ENCODE assay signal across 8 cellular contexts in the genomic region with DNA sequence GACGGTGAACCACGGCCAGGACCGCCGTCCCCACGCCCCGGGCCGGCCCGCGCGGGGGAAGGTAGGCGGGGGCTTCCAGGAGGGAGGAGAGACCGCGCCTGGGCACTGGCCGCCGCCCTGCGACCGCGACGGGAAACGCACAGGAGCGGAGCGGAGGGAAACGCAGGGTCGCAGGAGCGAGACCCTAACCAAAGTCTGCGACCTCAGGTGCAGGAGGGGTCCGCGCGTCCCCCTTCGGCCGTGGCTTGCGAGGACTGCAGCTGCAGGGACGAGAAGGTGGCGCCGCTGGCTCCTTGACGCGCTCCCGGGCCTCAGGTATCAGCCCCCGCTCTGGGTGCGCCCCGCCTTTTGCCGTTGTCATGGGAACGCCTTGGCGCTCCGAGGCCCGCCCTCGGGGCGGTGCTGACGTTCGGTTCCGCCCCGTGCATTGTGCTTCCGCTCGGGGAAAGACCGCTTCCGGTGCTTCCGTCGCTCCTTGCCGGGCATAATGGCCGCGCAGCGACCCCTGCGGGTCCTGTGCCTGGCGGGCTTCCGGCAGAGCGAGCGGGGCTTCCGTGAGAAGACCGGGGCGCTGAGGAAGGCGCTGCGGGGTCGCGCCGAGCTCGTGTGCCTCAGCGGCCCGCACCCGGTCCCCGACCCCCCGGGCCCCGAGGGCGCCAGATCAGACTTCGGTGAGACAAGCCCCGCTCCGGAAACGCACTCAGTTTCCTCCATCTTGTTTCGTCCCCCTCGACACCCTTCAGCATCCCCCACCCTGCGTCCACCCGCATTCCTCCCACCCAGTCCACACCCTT. TPM values are rescaled to one million over a fixed set of nuclear protein-coding genes. Genes with fewer than 3 reads are reported as not detected.
DNase-seq lines count a peak whose midpoint lies in the region; ATAC-seq and TF ChIP-seq lines count a peak whose summit lies in the region.

OVCA2 (plus strand) TSS at position 462 of the 794 bp plus-strand sequence; CDS start at position 488, 26 bp downstream.

- H3K27ac ChIP-seq in CD8-positive, alpha-beta T cell (ENCODE audit: low read depth, low read length), result peak within 1 kb of the TSS; percentile 77
- peak within 1 kb of the TSS; percentile 91 for H3K27ac ChIP-seq in effector memory CD4-positive, alpha-beta T cell (ENCODE audit: insufficient read depth, low read length, poor library complexity, severe bottlenecking)

- peak within 1 kb of the TSS; percentile 85 for H3K4me3 Mint-ChIP-seq in CD8-positive, alpha-beta T cell
- H3K4me3 Mint-ChIP-seq in memory B cell, result peak within 1 kb of the TSS; percentile 98

- peaks cover 44% of the 10 kb centered on the region for H3K36me3 Mint-ChIP-seq in CD8-positive, alpha-beta T cell
- H3K36me3 Mint-ChIP-seq in memory B cell, result peaks cover 19% of the 10 kb centered on the region

- H3K4me3 ChIP-seq in CD8-positive, alpha-beta T cell (ENCODE audit: low read depth, low read length), result peak within 1 kb of the TSS; percentile 74
- peak within 1 kb of the TSS; percentile 80 for H3K4me3 ChIP-seq in effector memory CD4-positive, alpha-beta T cell (ENCODE audit: insufficient read depth, low read depth, low read length, poor library complexity, severe bottlenecking)

- POLR2A ChIA-PET in CD8-positive, alpha-beta T cell (lab: Charles Lee), result interaction anchor here (0.8 to 2.3 kb wide), 3 partner anchors 10 to 16 kb away, joined by 4 to 10 read pairs (median 7); partner anchors contain the start of genes DPH1 and RTN4RL1

- intact Hi-C loops in CD8-positive, alpha-beta T cell (cut with DNase I, micrococcal nuclease), result loop anchor here (1.0 to 10.0 kb wide), 6 partner anchors 9 to 394 kb away; partner anchors contain the start of genes DPH1 (in 2 of the 2), RILP (in 2 of the 2), SCARF1 (in 2 of the 2) and PRPF8 (in 1 of the 2)

- H3K9me3 ChIP-seq in CD8-positive, alpha-beta T cell (ENCODE audit: low read length), result no peaks in the 10 kb centered on the region
- H3K9me3 ChIP-seq in effector memory CD4-positive, alpha-beta T cell (ENCODE audit: control insufficient read depth, low read length), result no peaks in the 10 kb centered on the region

- ATAC-seq in CD8-positive, alpha-beta T cell, result peak; percentile 94
- ATAC-seq in GM19452 (IDR thresholded peaks at IDR 0.05; ENCODE audit: unreplicated experiment) (peak; percentile 92), memory B cell (ENCODE audit: low read depth) (peak; percentile 97)

- CTCF ChIA-PET in CD8-positive, alpha-beta T cell (lab: Charles Lee), result interaction anchor here (0.6 to 1.9 kb wide), 7 partner anchors 10 to 374 kb away, joined by 3 to 8 read pairs (median 4); partner anchors contain the start of genes DPH1, HIC1 and RTN4RL1

- TF ChIP-seq CTCF in CD8-positive, alpha-beta T cell (IDR thresholded peaks at IDR 0.05), result peak; percentile 42

- peak within 1 kb of the TSS; percentile 92 for H3K27ac Mint-ChIP-seq in CD8-positive, alpha-beta T cell
- peak within 1 kb of the TSS; percentile 98 for H3K27ac Mint-ChIP-seq in memory B cell

- H3K36me3 ChIP-seq in CD8-positive, alpha-beta T cell (ENCODE audit: insufficient read depth, low read length), result peaks cover 12% of the 10 kb centered on the region
- H3K36me3 ChIP-seq in effector memory CD4-positive, alpha-beta T cell (ENCODE audit: control insufficient read depth, insufficient read depth, low read length), result peaks cover 29% of the 10 kb centered on the region

- H3K27me3 Mint-ChIP-seq in CD8-positive, alpha-beta T cell (ENCODE audit: low read depth), result no peaks in the 10 kb centered on the region
- H3K27me3 Mint-ChIP-seq in memory B cell, result no peaks in the 10 kb centered on the region

- peaks cover 15% of the 10 kb centered on the region for H3K4me1 ChIP-seq in CD8-positive, alpha-beta T cell (ENCODE audit: insufficient read depth, low read length)
- peaks cover 14% of the 10 kb centered on the region for H3K4me1 ChIP-seq in effector memory CD4-positive, alpha-beta T cell (ENCODE audit: control insufficient read depth, insufficient read depth, low read length, poor library complexity, severe bottlenecking)

- H3K9me3 Mint-ChIP-seq in CD8-positive, alpha-beta T cell, result no peaks in the 10 kb centered on the region
- no peaks in the 10 kb centered on the region for H3K9me3 Mint-ChIP-seq in memory B cell

- H3K27me3 ChIP-seq in CD8-positive, alpha-beta T cell (ENCODE audit: insufficient read depth, low read length), result no peaks in the 10 kb centered on the region
- no peaks in the 10 kb centered on the region for H3K27me3 ChIP-seq in effector memory CD4-positive, alpha-beta T cell (replicated peaks; ENCODE audit: control insufficient read depth, insufficient read depth, low read length, poor library complexity, severe bottlenecking)

- H3K4me1 Mint-ChIP-seq in CD8-positive, alpha-beta T cell (ENCODE audit: low read depth), result peaks cover 20% of the 10 kb centered on the region
- peaks cover 15% of the 10 kb centered on the region for H3K4me1 Mint-ChIP-seq in memory B cell

- peak; percentile 96 to 98 (median 97) for DNase-seq in CD8-positive, alpha-beta T cell
- DNase-seq in HPDE6-E6E7 (ENCODE audit: extremely low spot score), result peak; percentile 92
- peak; percentile 64 for DNase-seq in NK-92 (lab: John Stamatoyannopoulos, UW; ENCODE audit: unreplicated experiment)
- DNase-seq in activated CD8-positive, alpha-beta memory T cell treated with anti-CD3 and anti-CD28 coated beads for 24 hours, result peak; percentile 98
- DNase-seq in effector memory CD4-positive, alpha-beta T cell, result peak; percentile 94 to 97 (median 96)
- peak; percentile 97 to 98 for DNase-seq in memory B cell (ENCODE audit: low spot score in 2 of 2)
- DNase-seq in stimulated activated CD8-positive, alpha-beta memory T cell treated with anti-CD3 and anti-CD28 coated beads, Interleukin-12 subunit alpha, Interleukin-12 subunit beta, amount 100 ng/mL, for 4 hours (ENCODE audit: low read depth), result peak; percentile 95

RNA-seq across cellular contexts. Expression of gene OVCA2, which starts in this region (rescaled TPM):
- total RNA-seq in CD8-positive, alpha-beta T cell, result 10 to 100 TPM; 38.7 to 48.2 TPM

Comparison
In these comparisons a context has a peak if more than half of its experiments do, and no peak if none do; other contexts are left out.
1. Peak in every context shown above with its lines: DNase-seq, ATAC-seq, H3K4me3 ChIP-seq and H3K27ac ChIP-seq.